8 cellular contexts compared by ENCODE assay signal in the genomic region with DNA sequence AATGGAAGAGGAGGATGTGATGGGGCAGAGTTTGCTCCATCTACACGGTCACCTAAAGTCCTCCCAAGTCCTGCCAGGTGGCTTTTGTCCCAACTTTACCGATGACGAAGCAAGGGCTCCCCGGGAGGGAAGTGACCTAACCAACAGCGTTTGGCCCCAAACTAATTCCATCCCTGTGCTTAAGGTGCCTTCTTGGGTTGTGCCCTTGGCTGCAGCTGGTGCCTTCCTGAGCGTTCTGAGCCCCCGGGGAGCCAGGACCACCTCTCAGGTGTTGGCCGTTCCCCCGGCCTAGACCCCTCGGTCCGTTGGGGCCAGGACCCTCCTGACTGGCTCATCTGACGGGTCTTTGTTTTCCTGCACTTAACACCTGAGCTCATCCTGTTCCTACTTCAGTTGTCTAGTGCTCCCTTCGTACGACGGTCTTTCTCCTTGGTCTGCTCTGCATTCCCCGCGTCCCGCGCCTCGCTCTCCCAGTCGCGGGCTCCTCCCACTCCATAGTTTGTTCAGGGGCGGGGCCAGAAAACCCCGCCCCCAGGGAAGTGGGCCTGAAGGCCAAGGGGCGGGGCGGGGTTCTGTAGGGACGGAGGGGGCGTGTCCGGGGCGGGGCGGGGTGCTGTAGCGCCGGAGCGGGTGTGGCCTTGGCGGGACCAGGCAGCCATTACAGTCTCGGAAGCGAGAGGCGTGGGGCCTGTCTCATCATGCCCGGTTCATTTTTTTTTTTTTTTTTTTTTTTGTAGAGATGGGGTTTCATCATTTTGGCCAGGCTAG. TPM values are rescaled to one million over a fixed set of nuclear protein-coding genes. Genes with fewer than 3 reads are reported as not detected.
DNase-seq lines count a peak whose midpoint lies in the region; ATAC-seq, FAIRE-seq and TF ChIP-seq lines count a peak whose summit lies in the region.

No MANE protein-coding gene starts in this region.

- peak overlapping the region; percentile 71 to 87 (median 84) for H3K4me3 Mint-ChIP-seq in CD8-positive, alpha-beta memory T cell
- H3K4me3 Mint-ChIP-seq in astrocyte (ENCODE audit: unreplicated experiment): peak overlapping the region; percentile 60

- H3K27me3 ChIP-seq in CD8-positive, alpha-beta memory T cell (ENCODE audit: insufficient read depth, low read length, poor library complexity, severe bottlenecking): no peaks in the 10 kb centered on the region
- H3K27me3 ChIP-seq in astrocyte (ENCODE audit: insufficient read depth, low read length) (peaks cover 14% of the 10 kb centered on the region), hepatocyte (peaks cover 10% of the 10 kb centered on the region)

- peak overlapping the region; percentile 27 to 94 (median 90) for H3K27ac Mint-ChIP-seq in CD8-positive, alpha-beta memory T cell
- no peak overlapping the region for H3K27ac Mint-ChIP-seq in astrocyte (ENCODE audit: unreplicated experiment)

- H3K36me3 ChIP-seq in CD8-positive, alpha-beta memory T cell (ENCODE audit: insufficient read depth, low read length): no peaks in the 10 kb centered on the region
- H3K36me3 ChIP-seq in astrocyte (ENCODE audit: insufficient read depth, low read length) (no peaks in the 10 kb centered on the region), hepatocyte (replicated peaks; ENCODE audit: insufficient read depth, low read depth) (no peaks in the 10 kb centered on the region)

- H3K27ac ChIP-seq in CD8-positive, alpha-beta memory T cell (ENCODE audit: low read depth, low read length): no peak overlapping the region
- no peak overlapping the region for H3K27ac ChIP-seq in astrocyte (ENCODE audit: low read depth, low read length)
- H3K27ac ChIP-seq in hepatocyte: no peak overlapping the region

- CTCF ChIA-PET in CD8-positive, alpha-beta memory T cell (lab: Charles Lee): interaction anchor here (0.8 to 20.2 kb wide), 6 partner anchors 20 to 69 kb away, joined by 3 to 278 read pairs (median 27); partner anchors contain the start of gene ZNF213

- H3K9me3 ChIP-seq in CD8-positive, alpha-beta memory T cell (ENCODE audit: low read length): no peaks in the 10 kb centered on the region
- H3K9me3 ChIP-seq in astrocyte (ENCODE audit: insufficient read depth, low read depth, low read length): no peaks in the 10 kb centered on the region
- H3K9me3 ChIP-seq in hepatocyte (ENCODE audit: low read depth): no peaks in the 10 kb centered on the region

- TF ChIP-seq CTCF in astrocyte (IDR thresholded peaks at IDR 0.05; ENCODE audit: insufficient read depth, low read depth, low read length): no peak
- TF ChIP-seq CTCF in hepatocyte (IDR thresholded peaks at IDR 0.05; ENCODE audit: poor library complexity): no peak

- H3K36me3 Mint-ChIP-seq in CD8-positive, alpha-beta memory T cell: no peaks in the 10 kb centered on the region
- H3K36me3 Mint-ChIP-seq in astrocyte (ENCODE audit: low read depth, unreplicated experiment): no peaks in the 10 kb centered on the region

- no peaks in the 10 kb centered on the region for H3K27me3 Mint-ChIP-seq in CD8-positive, alpha-beta memory T cell
- peaks cover 22% of the 10 kb centered on the region for H3K27me3 Mint-ChIP-seq in astrocyte (ENCODE audit: low read depth, unreplicated experiment)

- peak; percentile 78 to 91 (median 87) for DNase-seq in CD8-positive, alpha-beta memory T cell
- DNase-seq in GOT3 (lab: John Stamatoyannopoulos, UW): peak; percentile 24
- DNase-seq in NCI-H128 (lab: John Stamatoyannopoulos, UW; ENCODE audit: unreplicated experiment): peak; percentile 56
- peak; percentile 83 for DNase-seq in T-helper 22 cell (ENCODE audit: low read depth)
- DNase-seq in astrocyte (ENCODE audit: low read depth): peak; percentile 44
- peak; percentile 98 for DNase-seq in hepatocyte (ENCODE audit: low spot score)
- peak; percentile 31 for DNase-seq in skeletal muscle cell (ENCODE audit: low read depth)

- peak overlapping the region; percentile 32 for H3K4me3 ChIP-seq in CD8-positive, alpha-beta memory T cell (ENCODE audit: low read length)
- H3K4me3 ChIP-seq in astrocyte (ENCODE audit: insufficient read depth, low read depth, low read length): no peak overlapping the region
- no peak overlapping the region for H3K4me3 ChIP-seq in hepatocyte
- peak overlapping the region; percentile 20 for H3K4me3 ChIP-seq in skeletal muscle cell (ENCODE audit: low read depth, low read length)

- H3K4me1 ChIP-seq in CD8-positive, alpha-beta memory T cell (ENCODE audit: insufficient read depth, low read length): peaks cover 37% of the 10 kb centered on the region
- peaks cover 6% of the 10 kb centered on the region for H3K4me1 ChIP-seq in astrocyte (ENCODE audit: insufficient read depth, low read length)
- peaks cover 4% of the 10 kb centered on the region for H3K4me1 ChIP-seq in hepatocyte (ENCODE audit: insufficient read depth)

- ATAC-seq in HG03378 (IDR thresholded peaks at IDR 0.05; ENCODE audit: unreplicated experiment): no peak

- peaks cover 39 to 57% (median 41%) of the 10 kb centered on the region in 3 donors for H3K4me1 Mint-ChIP-seq in CD8-positive, alpha-beta memory T cell
- peaks cover 5% of the 10 kb centered on the region for H3K4me1 Mint-ChIP-seq in astrocyte (ENCODE audit: low read depth, unreplicated experiment)

- H3K79me2 ChIP-seq in astrocyte (ENCODE audit: insufficient read depth, low read length) (no peaks in the 10 kb centered on the region), hepatocyte (no peaks in the 10 kb centered on the region)

- H3K4me2 ChIP-seq in astrocyte (ENCODE audit: low read length) (peak overlapping the region; percentile 76), hepatocyte (peak overlapping the region; percentile 79)

- H3K9me2 ChIP-seq in hepatocyte (replicated peaks; ENCODE audit: insufficient read depth): no peaks in the 10 kb centered on the region

- H4K20me1 ChIP-seq in astrocyte (ENCODE audit: insufficient read depth, low read length) (no peaks in the 10 kb centered on the region), hepatocyte (ENCODE audit: insufficient read depth, poor library complexity, severe bottlenecking) (no peaks in the 10 kb centered on the region)

- POLR2A ChIA-PET in CD8-positive, alpha-beta memory T cell (lab: Charles Lee): interaction anchor here (0.6 to 1.3 kb wide), 2 partner anchors 49 to 51 kb away, joined by 3 read pairs; no protein-coding TSS in a partner anchor

- 5% methylated on average over 25 of the region's 39 CpGs for WGBS in hepatocyte (ENCODE audit: low lambda C conversion rate, missing lambda C conversion rate)

- FAIRE-seq in astrocyte (lab: Jason Lieb, UNC): no peak

- no peak overlapping the region for H3K9ac ChIP-seq in astrocyte (ENCODE audit: low read length)

- H3K9me3 Mint-ChIP-seq in CD8-positive, alpha-beta memory T cell: no peaks in the 10 kb centered on the region
- peaks cover 5% of the 10 kb centered on the region for H3K9me3 Mint-ChIP-seq in astrocyte (ENCODE audit: unreplicated experiment)

- H2AFZ ChIP-seq in astrocyte (ENCODE audit: low read depth, low read length) (peak overlapping the region; percentile 73), hepatocyte (peak overlapping the region; percentile 40)

RNA-seq across cellular contexts. Expression of gene ZSCAN10, which starts 0.8 kb away (rescaled TPM):
- under 1 TPM in 1 of 2 experiments, not detected in 1; 0.15 TPM for total RNA-seq in CD8-positive, alpha-beta memory T cell
- not detected for polyA plus RNA-seq in CD8-positive, alpha-beta memory T cell
- total RNA-seq in astrocyte (0.22 and 0.25 TPM in 2 replicates), hepatocyte (not detected in 2 replicates)
- not detected in 2 replicates for polyA plus RNA-seq in hepatocyte

RNA-seq across cellular contexts. Expression of gene ZNF205, which starts 12.5 kb away (rescaled TPM):
- total RNA-seq in CD8-positive, alpha-beta memory T cell: under 1 TPM in 1 of 2 experiments, not detected in 1; 0.11 TPM
- polyA plus RNA-seq in CD8-positive, alpha-beta memory T cell: not detected
- 13.2 and 15.4 TPM in 2 replicates for total RNA-seq in astrocyte
- 10.0 and 12.3 TPM in 2 replicates for total RNA-seq in hepatocyte
- 12.6 and 13.2 TPM in 2 replicates for polyA plus RNA-seq in hepatocyte

RNA-seq across cellular contexts. Expression of gene IL32, which starts 34.5 kb away (rescaled TPM):
- 100 to 1,000 TPM; 975 to 992 TPM for total RNA-seq in CD8-positive, alpha-beta memory T cell
- polyA plus RNA-seq in CD8-positive, alpha-beta memory T cell: 3,843 TPM
- 27.8 and 43.8 TPM in 2 replicates for total RNA-seq in astrocyte
- 82.0 and 110 TPM in 2 replicates for total RNA-seq in hepatocyte
- polyA plus RNA-seq in hepatocyte: 124 and 131 TPM in 2 replicates

RNA-seq across cellular contexts. Expression of gene ZNF213, which starts 34.9 kb away (rescaled TPM):
- 10 to 100 TPM; 10.4 to 10.5 TPM for total RNA-seq in CD8-positive, alpha-beta memory T cell
- polyA plus RNA-seq in CD8-positive, alpha-beta memory T cell: 3.8 TPM
- 11.3 and 12.0 TPM in 2 replicates for total RNA-seq in astrocyte
- total RNA-seq in hepatocyte: 3.4 and 3.8 TPM in 2 replicates
- polyA plus RNA-seq in hepatocyte: 4.0 and 6.0 TPM in 2 replicates

RNA-seq across cellular contexts. Expression of gene MMP25, which starts 53.6 kb away (rescaled TPM):
- 1 to 10 TPM; 1.5 to 1.9 TPM for total RNA-seq in CD8-positive, alpha-beta memory T cell
- 0.90 TPM for polyA plus RNA-seq in CD8-positive, alpha-beta memory T cell
- total RNA-seq in astrocyte: 0.89 and 1.3 TPM in 2 replicates
- 0.60 TPM in 1 of 2 replicates, not detected in the other for total RNA-seq in hepatocyte
- 6.3 and 8.7 TPM in 2 replicates for polyA plus RNA-seq in hepatocyte

Comparison
In these comparisons a context has a peak if more than half of its experiments do, and no peak if none do; other contexts are left out.
1. DNase-seq: peak in every context shown above with its lines; median percentile 98 in hepatocyte; 87 in CD8-positive, alpha-beta memory T cell; 83 in T-helper 22 cell; 56 in NCI-H128; 44 in astrocyte; 31 in skeletal muscle cell; 24 in GOT3.
2. H3K4me3 ChIP-seq: peak in CD8-positive, alpha-beta memory T cell (single experiment) and skeletal muscle cell (single experiment); none in astrocyte (single experiment) and hepatocyte (single experiment).